ENCODE assay signal across 1 cellular context in genomic region chr10:58027431-58027830, GRCh38.
TF ChIP-seq lines count a peak whose summit lies in the region.

No MANE protein-coding gene starts in this region.

TF ChIP-seq in IMR-90, 13 proteins besides CTCF, POLR2A, EP300 and RAD21 (continued from another document):
- no peak for TF ChIP-seq USF2 (IDR thresholded peaks at IDR 0.05; ENCODE audit: low read depth, low read length)
- TF ChIP-seq RCOR1 (IDR thresholded peaks at IDR 0.05; ENCODE audit: insufficient replicate concordance, low read length) = no peak
